ENCODE assay signal across 33 cellular contexts in the genomic region with DNA sequence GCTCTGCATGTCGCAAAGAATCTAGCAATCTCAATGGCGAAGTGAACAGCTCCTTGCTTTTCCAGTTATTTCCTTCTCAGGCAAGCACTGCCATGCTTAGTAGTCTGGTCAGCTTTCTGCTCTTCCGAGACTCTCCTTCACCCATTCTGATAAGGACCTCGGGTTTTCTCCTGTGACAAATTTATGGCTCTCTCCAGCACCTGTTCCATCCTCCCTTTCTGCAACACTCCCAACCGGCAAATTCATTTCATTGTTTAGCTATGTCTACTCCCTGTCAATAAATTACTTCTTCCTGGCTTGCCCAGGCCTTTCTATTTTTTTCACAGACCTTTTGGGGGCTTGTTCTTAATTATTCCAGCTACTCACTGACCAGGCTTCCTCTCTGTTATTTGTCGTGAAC.
"Had no signal": no experiment of that assay in that cellular context is flagged by ENCODE, and none has a peak within 500 bp of the region (broad histone marks: within the 10 kb centered on the region; RNA-seq: fewer than 3 reads in every experiment).

No MANE protein-coding gene starts in this region.

- FAIRE-seq: astrocyte, TTC549 had no signal

- H3K4me3 ChIP-seq: adrenal gland, body of pancreas, breast epithelium had no signal

- H3K27ac ChIP-seq: adrenal gland, body of pancreas, brain microvascular endothelial cell, breast epithelium, VCaP had no signal

- H3K36me3 ChIP-seq: adrenal gland, brain microvascular endothelial cell, breast epithelium had no signal

- H3K9me3 ChIP-seq: adrenal gland, body of pancreas had no signal

- H3K4me1 ChIP-seq: adrenal gland, body of pancreas, breast epithelium had no signal

- ATAC-seq: activated CD8-positive, alpha-beta T cell treated with anti-CD3 and anti-CD28 coated beads for 36 hours; activated T-cell treated with anti-CD3 and anti-CD28 coated beads, Interleukin-2, amount 50 U/mL, for 4 hours; activated T-cell treated with anti-CD3 and anti-CD28 coated beads, Interleukin-2, amount 50 U/mL, for 72 hours; activated T-helper 17 cell treated with anti-CD3 and anti-CD28 coated beads, Interleukin-2, amount 50 U/mL, for 72 hours; body of pancreas had no signal

- DNase-seq: activated B cell treated with CpG ODN at 0.5 μM for 24 hours; activated CD4-positive, alpha-beta memory T cell treated with anti-CD3 and anti-CD28 coated beads for 36 hours; activated CD4-positive, alpha-beta T cell treated with anti-CD3 and anti-CD28 coated beads for 4 hours; activated CD4-positive, alpha-beta T cell treated with anti-CD3 and anti-CD28 coated beads, Interleukin-2, amount 10 ng/mL, durations not matched to agents 24 days and 14 days; activated CD4-positive, alpha-beta T cell treated with anti-CD3 and anti-CD28 coated beads, Interleukin-2, amount 50 U/mL, for 1 hour; activated CD4-positive, alpha-beta T cell treated with anti-CD3 and anti-CD28 coated beads, Interleukin-2, amount 50 U/mL, for 4 hours; activated CD4-positive, CD25-positive, alpha-beta regulatory T cell treated with anti-CD3 and anti-CD28 coated beads, Interleukin-2, amount 50 U/mL, for 72 hours; activated CD8-positive, alpha-beta memory T cell treated with anti-CD3 and anti-CD28 coated beads, Interleukin-2, amount 50 U/mL, for 4 hours; activated CD8-positive, alpha-beta T cell treated with anti-CD3 and anti-CD28 coated beads for 36 hours; activated effector memory CD4-positive, alpha-beta T cell treated with anti-CD3 and anti-CD28 coated beads, Interleukin-2, amount 50 U/mL, for 16 hours; activated gamma-delta T cell treated with Interleukin-2 at 50 U/mL for 16 hours; activated naive CD4-positive, alpha-beta T cell; activated naive CD4-positive, alpha-beta T cell treated with anti-CD3 and anti-CD28 coated beads for 36 hours; activated naive CD4-positive, alpha-beta T cell treated with anti-CD3 and anti-CD28 coated beads, Interleukin-2, amount 50 U/mL, for 16 hours; activated naive CD8-positive, alpha-beta T cell treated with anti-CD3 and anti-CD28 coated beads for 36 hours; activated T-cell treated with anti-CD3 and anti-CD28 coated beads for 4 hours; activated T-cell treated with anti-CD3 and anti-CD28 coated beads, Interleukin-2, amount 50 U/mL, for 1 hour; activated T-cell treated with anti-CD3 and anti-CD28 coated beads, Interleukin-2, amount 50 U/mL, for 4 hours; activated T-cell treated with anti-CD3 and anti-CD28 coated beads, Interleukin-2, amount 50 U/mL, for 72 hours; adrenal gland; amniotic stem cell; aorta; body of pancreas; brain microvascular endothelial cell; central memory CD4-positive, alpha-beta T cell; T-helper 1 cell; T-helper 2 cell; T-helper 9 cell had no signal

- H3K27me3 ChIP-seq: adrenal gland, body of pancreas, brain microvascular endothelial cell had no signal
